In the genomic region with DNA sequence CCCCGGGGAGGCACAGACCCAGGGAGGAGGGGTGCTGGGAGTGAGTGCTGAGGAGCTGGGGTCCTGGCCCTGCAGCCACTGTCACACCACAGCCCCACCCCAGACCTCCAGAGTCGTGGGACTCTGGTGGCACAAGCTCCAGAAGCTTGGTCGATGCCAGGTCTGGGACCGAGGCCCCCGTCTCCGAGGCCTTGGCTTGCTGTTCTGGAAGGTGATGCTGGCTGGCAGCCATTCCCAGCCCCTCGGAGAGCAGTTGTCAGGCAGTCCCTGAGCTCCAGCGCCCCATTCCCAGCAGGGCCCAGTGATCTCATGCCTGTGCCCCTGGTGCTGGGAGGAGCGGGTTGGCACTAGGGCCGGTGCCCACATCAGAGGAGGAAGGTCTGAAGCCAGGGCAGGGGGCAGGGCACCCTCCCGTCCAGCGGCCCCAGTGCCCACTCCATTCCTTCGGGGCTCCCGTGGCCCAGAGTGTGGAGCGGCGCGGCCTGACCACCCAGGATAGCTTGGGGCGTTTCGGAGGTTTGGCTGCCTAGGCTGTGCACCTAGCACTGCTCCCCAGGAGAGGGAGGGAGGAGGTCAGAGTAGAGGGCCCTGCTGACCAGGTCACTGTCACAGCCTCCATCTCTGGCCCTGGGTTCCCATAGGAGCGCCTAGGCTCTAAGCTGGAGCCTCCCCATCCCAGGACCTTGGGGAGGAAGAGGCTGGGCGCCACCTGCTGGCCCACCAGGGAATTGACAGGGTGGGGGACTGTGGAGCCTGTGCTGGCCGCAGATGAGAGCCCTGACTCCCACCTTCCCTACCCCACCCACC, we compare ENCODE assay signal across 1 cellular context.
TF ChIP-seq lines count a peak whose summit lies in the region.

No MANE protein-coding gene starts in this region.

TF ChIP-seq in HCT116, 20 proteins besides CTCF, POLR2A, EP300 and RAD21 (continued from another document):
- no peak for TF ChIP-seq JUND (IDR thresholded peaks at IDR 0.05)
- TF ChIP-seq SRF (IDR thresholded peaks at IDR 0.05; ENCODE audit: low read depth): no peak
- no peak for TF ChIP-seq CEBPB (IDR thresholded peaks at IDR 0.05; ENCODE audit: low read depth)
- TF ChIP-seq ZNF274 (IDR thresholded peaks at IDR 0.05; ENCODE audit: low read depth, low read length): no peak
- no peak for TF ChIP-seq CBX3 (IDR thresholded peaks at IDR 0.05; ENCODE audit: low read depth)
